Comparison of ENCODE assay signal across 16 cellular contexts in genomic region chr1:50667710-50668356, GRCh38.
DNase-seq lines count a peak whose midpoint lies in the region; ATAC-seq, FAIRE-seq and TF ChIP-seq lines count a peak whose summit lies in the region.
"Had no signal": no experiment of that assay in that cellular context is flagged by ENCODE, and none has a peak within 500 bp of the region (broad histone marks: within the 10 kb centered on the region; RNA-seq: fewer than 3 reads in every experiment).

No MANE protein-coding gene starts in this region.

- no peak overlapping the region for H3K23ac ChIP-seq in H9 (ENCODE audit: insufficient read length, low read depth, low read length)

- H2BK15ac ChIP-seq in H9 (ENCODE audit: low read depth, low read length): no peak overlapping the region

- no peak overlapping the region for H3K14ac ChIP-seq in H9 (ENCODE audit: insufficient read depth, low read length)

- H4K8ac ChIP-seq in H9 (replicated peaks; ENCODE audit: insufficient read length, low read depth, low read length): no peak overlapping the region

- H4K91ac ChIP-seq in H9 (ENCODE audit: insufficient read length, low read depth, low read length): no peak overlapping the region

- H3K27me3 ChIP-seq in H9 (ENCODE audit: insufficient read depth, low read length): no peaks in the 10 kb centered on the region
- no peaks in the 10 kb centered on the region for H3K27me3 ChIP-seq in astrocyte (ENCODE audit: insufficient read depth, low read length)
- H3K27me3 ChIP-seq in osteoblast (ENCODE audit: insufficient read depth, low read length): no peaks in the 10 kb centered on the region

- TF ChIP-seq CTCF in H9 (conservative IDR thresholded peaks at IDR 0.05): no peak
- no peak for TF ChIP-seq CTCF in astrocyte (IDR thresholded peaks at IDR 0.05; ENCODE audit: insufficient read depth, low read depth, low read length)
- no peak for TF ChIP-seq CTCF in osteoblast (IDR thresholded peaks at IDR 0.05; ENCODE audit: extremely low read depth, low read depth, low read length)
- no peak for TF ChIP-seq CTCF in type B pancreatic cell (conservative IDR thresholded peaks at IDR 0.05)

- H3K9me3 Mint-ChIP-seq in H9 (no peaks in the 10 kb centered on the region), astrocyte (ENCODE audit: unreplicated experiment) (no peaks in the 10 kb centered on the region), type B pancreatic cell (no peaks in the 10 kb centered on the region)
- H3K9me3 Mint-ChIP-seq in activated CD4-positive, alpha-beta T cell treated with anti-CD3 and anti-CD28 coated beads, Interleukin-2, amount 10 ng/mL, durations not matched to agents 24 days and 14 days: no peaks in the 10 kb centered on the region
- H3K9me3 Mint-ChIP-seq: CD8-positive, alpha-beta T cell; naive thymus-derived CD4-positive, alpha-beta T cell had no signal

- H2BK20ac ChIP-seq in H9 (ENCODE audit: low read depth, low read length, poor library complexity, severe bottlenecking): no peak overlapping the region

- H3K36me3 ChIP-seq in astrocyte (ENCODE audit: insufficient read depth, low read length) (no peaks in the 10 kb centered on the region), osteoblast (ENCODE audit: insufficient read depth, low read length) (no peaks in the 10 kb centered on the region)

- no peak for FAIRE-seq in astrocyte (lab: Jason Lieb, UNC)

- H3K23me2 ChIP-seq in H9 (ENCODE audit: insufficient read length, low read depth, low read length, poor library complexity, severe bottlenecking): no peaks in the 10 kb centered on the region

- H3K9me3 ChIP-seq in H9 (ENCODE audit: control insufficient read depth, low read depth, low read length) (no peaks in the 10 kb centered on the region), astrocyte (ENCODE audit: insufficient read depth, low read depth, low read length) (no peaks in the 10 kb centered on the region), osteoblast (ENCODE audit: low read depth, low read length) (no peaks in the 10 kb centered on the region)

- no peak overlapping the region for H2AK5ac ChIP-seq in H9 (ENCODE audit: insufficient read length, low read length)

- no peak overlapping the region for H3K9ac ChIP-seq in H9 (ENCODE audit: extremely low read depth, insufficient read length, low read length)
- H3K9ac ChIP-seq in astrocyte (ENCODE audit: low read length): no peak overlapping the region

- no peaks in the 10 kb centered on the region for H4K20me1 ChIP-seq in H9 (ENCODE audit: control insufficient read depth, insufficient read depth, insufficient read length)
- no peaks in the 10 kb centered on the region for H4K20me1 ChIP-seq in astrocyte (ENCODE audit: insufficient read depth, low read length)
- no peaks in the 10 kb centered on the region for H4K20me1 ChIP-seq in osteoblast (ENCODE audit: insufficient read depth, low read length)

- no peaks in the 10 kb centered on the region for H3K36me3 Mint-ChIP-seq in H9 (ENCODE audit: insufficient read depth in 1 of 3, low read depth in 3 of 3)
- no peaks in the 10 kb centered on the region for H3K36me3 Mint-ChIP-seq in astrocyte (ENCODE audit: low read depth, unreplicated experiment)
- no peaks in the 10 kb centered on the region for H3K36me3 Mint-ChIP-seq in type B pancreatic cell
- H3K36me3 Mint-ChIP-seq in activated CD4-positive, alpha-beta T cell treated with anti-CD3 and anti-CD28 coated beads, Interleukin-2, amount 10 ng/mL, durations not matched to agents 24 days and 14 days (ENCODE audit: low read depth): no peaks in the 10 kb centered on the region

- no peak overlapping the region for H3K18ac ChIP-seq in H9 (ENCODE audit: insufficient read length, low read depth, low read length)

- no peaks in the 10 kb centered on the region for H3K79me1 ChIP-seq in H9 (ENCODE audit: insufficient read depth, low read depth, low read length, poor library complexity, severe bottlenecking)

- no CpG with 5 or more reads among the region's 4 CpGs for WGBS in H9 (ENCODE audit: extremely low coverage, insufficient read length, low lambda C conversion rate)

- H2BK12ac ChIP-seq in H9 (ENCODE audit: insufficient read length, low read depth, low read length): no peak overlapping the region

- H2AFZ ChIP-seq in H9 (ENCODE audit: low read length): no peak overlapping the region
- H2AFZ ChIP-seq in astrocyte (ENCODE audit: low read depth, low read length): no peak overlapping the region
- no peak overlapping the region for H2AFZ ChIP-seq in osteoblast (ENCODE audit: low read length)

- H3K27me3 Mint-ChIP-seq in H9 (ENCODE audit: low read depth) (no peaks in the 10 kb centered on the region), astrocyte (ENCODE audit: low read depth, unreplicated experiment) (no peaks in the 10 kb centered on the region), type B pancreatic cell (no peaks in the 10 kb centered on the region)
- H3K27me3 Mint-ChIP-seq in activated CD4-positive, alpha-beta T cell treated with anti-CD3 and anti-CD28 coated beads, Interleukin-2, amount 10 ng/mL, durations not matched to agents 24 days and 14 days: no peaks in the 10 kb centered on the region
- H3K27me3 Mint-ChIP-seq: naive thymus-derived CD4-positive, alpha-beta T cell had no signal

- H3K4me1 Mint-ChIP-seq in H9 (peaks cover 16 to 25% of the 10 kb centered on the region in 2 experiments), astrocyte (ENCODE audit: low read depth, unreplicated experiment) (no peaks in the 10 kb centered on the region), type B pancreatic cell (ENCODE audit: unreplicated experiment) (peaks cover 17% of the 10 kb centered on the region)
- H3K4me1 Mint-ChIP-seq in activated CD4-positive, alpha-beta T cell treated with anti-CD3 and anti-CD28 coated beads, Interleukin-2, amount 10 ng/mL, durations not matched to agents 24 days and 14 days: no peaks in the 10 kb centered on the region
- H3K4me1 Mint-ChIP-seq: naive thymus-derived CD4-positive, alpha-beta T cell had no signal

- no peak for ATAC-seq in GM21737 (IDR thresholded peaks at IDR 0.05; ENCODE audit: unreplicated experiment)
- ATAC-seq in GM21723 (IDR thresholded peaks at IDR 0.05; ENCODE audit: unreplicated experiment): no peak
- ATAC-seq: CD8-positive, alpha-beta T cell; naive thymus-derived CD4-positive, alpha-beta T cell; Right ventricle myocardium inferior had no signal

- H3K56ac ChIP-seq in H9 (ENCODE audit: insufficient read length, low read depth, low read length): no peak overlapping the region

- H3K4me1 ChIP-seq in H9 (ENCODE audit: insufficient read depth, low read length) (peaks cover 5% of the 10 kb centered on the region; the same call in 1 of the 2 replicates), astrocyte (ENCODE audit: insufficient read depth, low read length) (peaks cover 14% of the 10 kb centered on the region), osteoblast (ENCODE audit: insufficient read depth, low read length) (peaks cover 16% of the 10 kb centered on the region)

- H3K4me3 Mint-ChIP-seq in H9 (no peak overlapping the region), astrocyte (ENCODE audit: unreplicated experiment) (no peak overlapping the region), type B pancreatic cell (no peak overlapping the region)
- no peak overlapping the region for H3K4me3 Mint-ChIP-seq in activated CD4-positive, alpha-beta T cell treated with anti-CD3 and anti-CD28 coated beads, Interleukin-2, amount 10 ng/mL, durations not matched to agents 24 days and 14 days
- H3K4me3 Mint-ChIP-seq: CD8-positive, alpha-beta T cell; naive thymus-derived CD4-positive, alpha-beta T cell had no signal

- H3K27ac ChIP-seq in H9 (ENCODE audit: insufficient read length, low read depth, low read length) (peak overlapping the region; percentile 23), astrocyte (ENCODE audit: low read depth, low read length) (no peak overlapping the region), osteoblast (ENCODE audit: low read depth, low read length) (no peak overlapping the region)

- no peak overlapping the region for H3T11ph ChIP-seq in H9 (ENCODE audit: low read length)

- H3K4me3 ChIP-seq in astrocyte (ENCODE audit: insufficient read depth, low read depth, low read length) (no peak overlapping the region), osteoblast (ENCODE audit: insufficient read depth, low read length) (no peak overlapping the region)

- no peak overlapping the region for H4K5ac ChIP-seq in H9 (ENCODE audit: insufficient read length, low read depth, low read length)

- H3K4ac ChIP-seq in H9 (ENCODE audit: low read depth, low read length): no peak overlapping the region

- intact Hi-C loops in activated CD4-positive, alpha-beta T cell treated with anti-CD3 and anti-CD28 coated beads, Interleukin-2, amount 10 ng/mL, durations not matched to agents 24 days and 14 days (cut with micrococcal nuclease): no loop called here

- no peak overlapping the region for H2BK120ac ChIP-seq in H9 (ENCODE audit: low read depth, low read length, poor library complexity, severe bottlenecking)

- H3K27ac Mint-ChIP-seq in H9 (no peak overlapping the region; a peak in 2 of 7 replicates), astrocyte (ENCODE audit: unreplicated experiment) (no peak overlapping the region), type B pancreatic cell (no peak overlapping the region)
- no peak overlapping the region for H3K27ac Mint-ChIP-seq in activated CD4-positive, alpha-beta T cell treated with anti-CD3 and anti-CD28 coated beads, Interleukin-2, amount 10 ng/mL, durations not matched to agents 24 days and 14 days
- H3K27ac Mint-ChIP-seq: CD8-positive, alpha-beta T cell had no signal

- no peak overlapping the region for H2BK5ac ChIP-seq in H9 (ENCODE audit: insufficient read length, low read length)

- DNase-seq in H9 (no peak), astrocyte (ENCODE audit: low read depth) (peak; percentile 14), fibroblast of peridontal ligament (ENCODE audit: extremely low read depth) (peak; percentile 13), osteoblast (ENCODE audit: insufficient read length, low spot score, missing footprints) (peak; percentile 79), type B pancreatic cell (ENCODE audit: extremely low spot score, unreplicated experiment) (no peak)
- no peak for DNase-seq in activated CD4-positive, alpha-beta T cell treated with anti-CD3 and anti-CD28 coated beads, Interleukin-2, amount 10 ng/mL, durations not matched to agents 24 days and 14 days
- DNase-seq: activated naive CD4-positive, alpha-beta T cell; CD8-positive, alpha-beta T cell; effector CD4-positive, alpha-beta T cell; naive thymus-derived CD4-positive, alpha-beta T cell; NCI-H1436; NCI-H226; stimulated activated CD4-positive, alpha-beta T cell treated with anti-CD3 and anti-CD28 coated beads, Interleukin-15, amount 100 ng/mL, for 24 hours had no signal

- no peaks in the 10 kb centered on the region for H3K79me2 ChIP-seq in H9 (ENCODE audit: insufficient read depth, low read length)
- H3K79me2 ChIP-seq in astrocyte (ENCODE audit: insufficient read depth, low read length): no peaks in the 10 kb centered on the region
- no peaks in the 10 kb centered on the region for H3K79me2 ChIP-seq in osteoblast (ENCODE audit: insufficient read depth, low read length)

- H3K4me2 ChIP-seq in H9 (ENCODE audit: insufficient read depth, insufficient read length, low read length): no peak overlapping the region
- H3K4me2 ChIP-seq in astrocyte (ENCODE audit: low read length): no peak overlapping the region
- no peak overlapping the region for H3K4me2 ChIP-seq in osteoblast (ENCODE audit: insufficient read depth, low read length)

Comparison
In these comparisons a context has a peak if more than half of its experiments do, and no peak if none do; other contexts are left out.
1. DNase-seq: peak in astrocyte (single experiment), fibroblast of peridontal ligament (single experiment) and osteoblast (single experiment); none in H9 (single experiment), type B pancreatic cell (single experiment) and activated CD4-positive, alpha-beta T cell treated with anti-CD3 and anti-CD28 coated beads, Interleukin-2, amount 10 ng/mL, durations not matched to agents 24 days and 14 days (single experiment).